ENCODE assay signal across 20 cellular contexts in genomic region chr16:49427771-49428170, GRCh38. TPM values are rescaled to one million over a fixed set of nuclear protein-coding genes. Genes with fewer than 3 reads are reported as not detected.
DNase-seq lines count a peak whose midpoint lies in the region; ATAC-seq and TF ChIP-seq lines count a peak whose summit lies in the region.
"Had no signal": no experiment of that assay in that cellular context is flagged by ENCODE, and none has a peak within 500 bp of the region (broad histone marks: within the 10 kb centered on the region; RNA-seq: fewer than 3 reads in every experiment).

No MANE protein-coding gene starts in this region.

- no peaks in the 10 kb centered on the region for H3K36me3 ChIP-seq in upper lobe of right lung
- H3K36me3 ChIP-seq: BLaER1 treated with 17β-estradiol and CSF1 and Interleukin-3, amounts not matched to agents 10 nM and 100 nM had no signal

- no peak for TF ChIP-seq CTCF in upper lobe of right lung (IDR thresholded peaks at IDR 0.05)

- H3K4me1 ChIP-seq in upper lobe of right lung, result no peaks in the 10 kb centered on the region
- H3K4me1 ChIP-seq: A549, Caco-2 had no signal

- intact Hi-C loops in activated naive CD4-positive, alpha-beta T cell treated with anti-CD3 and anti-CD28 coated beads for 36 hours (cut with micrococcal nuclease), result no loop called here
- intact Hi-C loops in posterior vena cava (cut with DNase I), result no loop called here
- intact Hi-C loops in upper lobe of right lung (cut with DNase I), result no loop called here

- H3K27ac ChIP-seq in upper lobe of right lung, result no peak overlapping the region
- H3K27ac ChIP-seq: 22Rv1; A549; BLaER1 treated with 17β-estradiol and CSF1 and Interleukin-3, amounts not matched to agents 10 nM and 100 nM; C4-2B had no signal

- no peaks in the 10 kb centered on the region for H3K27me3 ChIP-seq in upper lobe of right lung
- H3K27me3 ChIP-seq: BLaER1 treated with 17β-estradiol and CSF1 and Interleukin-3, amounts not matched to agents 10 nM and 100 nM had no signal

- peaks cover 9% of the 10 kb centered on the region for H3K9me3 Mint-ChIP-seq in activated naive CD4-positive, alpha-beta T cell treated with anti-CD3 and anti-CD28 coated beads, Interleukin-2, amount 10 ng/mL, durations not matched to agents 7 days and 5 days
- H3K9me3 Mint-ChIP-seq in activated naive CD4-positive, alpha-beta T cell treated with anti-CD3 and anti-CD28 coated beads for 36 hours, result peaks cover 6% of the 10 kb centered on the region

- no peaks in the 10 kb centered on the region for H3K9me3 ChIP-seq in upper lobe of right lung
- H3K9me3 ChIP-seq: A549 had no signal

- ATAC-seq in upper lobe of right lung, result peak; percentile 12
- ATAC-seq: A549; CD8-positive, alpha-beta T cell had no signal

- no peak overlapping the region for H3K27ac Mint-ChIP-seq in activated naive CD4-positive, alpha-beta T cell treated with anti-CD3 and anti-CD28 coated beads, Interleukin-2, amount 10 ng/mL, durations not matched to agents 7 days and 5 days
- H3K27ac Mint-ChIP-seq in activated naive CD4-positive, alpha-beta T cell treated with anti-CD3 and anti-CD28 coated beads for 36 hours, result no peak overlapping the region
- H3K27ac Mint-ChIP-seq: B cell; CD4-positive, alpha-beta T cell; CD8-positive, alpha-beta T cell had no signal

- CTCF ChIA-PET in activated naive CD4-positive, alpha-beta T cell treated with anti-CD3 and anti-CD28 coated beads, Interleukin-2, amount 10 ng/mL, durations not matched to agents 7 days and 5 days (lab: Charles Lee), result no interaction called here
- CTCF ChIA-PET in activated naive CD4-positive, alpha-beta T cell treated with anti-CD3 and anti-CD28 coated beads for 36 hours (lab: Charles Lee), result interaction anchor here (1.7 kb wide), 1 partner anchor 20 kb away, joined by 6 read pairs; no protein-coding TSS in a partner anchor

- no peak overlapping the region for H3K4me3 ChIP-seq in upper lobe of right lung
- H3K4me3 ChIP-seq: A549; BLaER1 treated with 17β-estradiol and CSF1 and Interleukin-3, amounts not matched to agents 10 nM and 100 nM had no signal

- H3K4me3 Mint-ChIP-seq in activated naive CD4-positive, alpha-beta T cell treated with anti-CD3 and anti-CD28 coated beads, Interleukin-2, amount 10 ng/mL, durations not matched to agents 7 days and 5 days, result no peak overlapping the region
- no peak overlapping the region for H3K4me3 Mint-ChIP-seq in activated naive CD4-positive, alpha-beta T cell treated with anti-CD3 and anti-CD28 coated beads for 36 hours
- H3K4me3 Mint-ChIP-seq: B cell; CD4-positive, alpha-beta T cell; CD8-positive, alpha-beta T cell had no signal

- no peaks in the 10 kb centered on the region for H3K36me3 Mint-ChIP-seq in activated naive CD4-positive, alpha-beta T cell treated with anti-CD3 and anti-CD28 coated beads, Interleukin-2, amount 10 ng/mL, durations not matched to agents 7 days and 5 days
- H3K36me3 Mint-ChIP-seq in activated naive CD4-positive, alpha-beta T cell treated with anti-CD3 and anti-CD28 coated beads for 36 hours (ENCODE audit: low read depth), result no peaks in the 10 kb centered on the region
- H3K36me3 Mint-ChIP-seq: CD8-positive, alpha-beta T cell had no signal

- H3K27me3 Mint-ChIP-seq in activated naive CD4-positive, alpha-beta T cell treated with anti-CD3 and anti-CD28 coated beads, Interleukin-2, amount 10 ng/mL, durations not matched to agents 7 days and 5 days, result peaks cover 13% of the 10 kb centered on the region
- H3K27me3 Mint-ChIP-seq in activated naive CD4-positive, alpha-beta T cell treated with anti-CD3 and anti-CD28 coated beads for 36 hours (ENCODE audit: low read depth), result no peaks in the 10 kb centered on the region
- H3K27me3 Mint-ChIP-seq: CD4-positive, alpha-beta T cell had no signal

- H3K4me1 Mint-ChIP-seq in activated naive CD4-positive, alpha-beta T cell treated with anti-CD3 and anti-CD28 coated beads, Interleukin-2, amount 10 ng/mL, durations not matched to agents 7 days and 5 days, result no peaks in the 10 kb centered on the region
- no peaks in the 10 kb centered on the region for H3K4me1 Mint-ChIP-seq in activated naive CD4-positive, alpha-beta T cell treated with anti-CD3 and anti-CD28 coated beads for 36 hours (ENCODE audit: low read depth)
- H3K4me1 Mint-ChIP-seq: B cell had no signal

- peak; percentile 2 for DNase-seq in activated naive CD4-positive, alpha-beta T cell treated with anti-CD3 and anti-CD28 coated beads, Interleukin-2, amount 10 ng/mL, durations not matched to agents 7 days and 5 days
- no peak for DNase-seq in activated naive CD4-positive, alpha-beta T cell treated with anti-CD3 and anti-CD28 coated beads for 36 hours
- DNase-seq in mesenteric fat pad (ENCODE audit: low spot score) (peak; percentile 67), posterior vena cava (ENCODE audit: low spot score) (peak; percentile 51), upper lobe of right lung (peak; percentile 48), dermis blood vessel endothelial cell (no peak), midbrain (lab: John Stamatoyannopoulos, UW) (no peak)
- DNase-seq: AML-193; Caco-2; Calu3; CD4-positive, alpha-beta T cell; CD8-positive, alpha-beta T cell; DMS79 treated with DMSO at 0.1 percent for 48 hours; GF-D8 had no signal

RNA-seq across cellular contexts. Expression of gene C16orf78, which starts 54.2 kb away (rescaled TPM):
- total RNA-seq in activated naive CD4-positive, alpha-beta T cell treated with anti-CD3 and anti-CD28 coated beads for 36 hours, result not detected
- total RNA-seq in mesenteric fat pad (not detected), posterior vena cava (not detected), upper lobe of right lung (not detected), dermis blood vessel endothelial cell (not detected in 2 replicates)
- total RNA-seq: A172; B cell; Caco-2; Calu3; CD4-positive, alpha-beta T cell; CD8-positive, alpha-beta T cell had no signal

Comparison
In these comparisons a context has a peak if more than half of its experiments do, and no peak if none do; other contexts are left out.
1. DNase-seq: peak in activated naive CD4-positive, alpha-beta T cell treated with anti-CD3 and anti-CD28 coated beads, Interleukin-2, amount 10 ng/mL, durations not matched to agents 7 days and 5 days (single experiment), mesenteric fat pad (single experiment), posterior vena cava (single experiment) and upper lobe of right lung (single experiment); none in activated naive CD4-positive, alpha-beta T cell treated with anti-CD3 and anti-CD28 coated beads for 36 hours (single experiment), dermis blood vessel endothelial cell (single experiment) and midbrain (single experiment).